In the genomic region with DNA sequence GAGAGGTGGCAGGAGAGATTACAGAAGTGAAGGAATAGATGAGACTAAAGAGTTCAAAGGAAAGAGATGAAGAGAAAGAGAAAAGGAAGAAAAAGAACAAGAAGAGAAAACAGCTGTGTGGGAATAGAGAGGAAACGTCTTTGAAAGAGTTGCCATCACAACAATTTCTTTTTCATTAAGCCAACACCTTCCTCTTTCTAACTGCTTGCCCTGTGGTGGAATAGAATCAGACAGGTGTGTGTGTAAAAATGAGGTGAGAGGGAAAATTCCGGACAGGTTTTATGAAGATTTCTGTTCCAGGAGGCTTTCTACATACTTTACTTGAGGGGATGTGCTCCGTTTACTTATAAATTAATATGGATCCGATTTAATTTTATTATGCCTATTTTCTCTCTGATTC, we compare ENCODE assay signal across 20 cellular contexts. TPM values are rescaled to one million over a fixed set of nuclear protein-coding genes. Genes with fewer than 3 reads are reported as not detected.
A peak's percentile ranks its signal among the peaks of the same experiment; 100 is the strongest.
DNase-seq lines count a peak whose midpoint lies in the region; ATAC-seq and TF ChIP-seq lines count a peak whose summit lies in the region.
"Had no signal": no experiment of that assay in that cellular context is flagged by ENCODE, and none has a peak within 500 bp of the region (broad histone marks: within the 10 kb centered on the region; RNA-seq: fewer than 3 reads in every experiment).

No MANE protein-coding gene starts in this region.

- H3K4me3 ChIP-seq in DND-41 (ENCODE audit: low read depth in 1 of 2, low read length in 2 of 2) (0 out of 4 replicates have a peak overlapping the region, but pooled peaks of 1 of the 2 experiments have one; percentile 45), ovary (no peak overlapping the region)
- H3K4me3 ChIP-seq: cardiac muscle cell, gastrocnemius medialis, uterus had no signal

- WGBS in ovary, 3 donors, result 76 to 83% (median 79%) methylated on average over 4 of the region's 4 CpGs

- H3K9me3 Mint-ChIP-seq in activated CD4-positive, alpha-beta T cell treated with anti-CD3 and anti-CD28 coated beads, Interleukin-2, amount 10 ng/mL, durations not matched to agents 24 days and 14 days, result peaks cover 9% of the 10 kb centered on the region
- H3K9me3 Mint-ChIP-seq in activated B cell treated with CpG ODN at 0.5 μM for 24 hours, result no peaks in the 10 kb centered on the region
- H3K9me3 Mint-ChIP-seq in natural killer cell treated with Interleukin-12 subunit alpha and Interleukin-12 subunit beta and Interleukin-15 and Interleukin-18, amount 100 ng/mL, for 72 hours, result peaks cover 7% of the 10 kb centered on the region

- H3K4me3 Mint-ChIP-seq in activated CD4-positive, alpha-beta T cell treated with anti-CD3 and anti-CD28 coated beads, Interleukin-2, amount 10 ng/mL, durations not matched to agents 24 days and 14 days, result peak overlapping the region; percentile 57
- H3K4me3 Mint-ChIP-seq in activated B cell treated with CpG ODN at 0.5 μM for 24 hours, result peak overlapping the region; percentile 66
- peak overlapping the region; percentile 70 for H3K4me3 Mint-ChIP-seq in natural killer cell treated with Interleukin-12 subunit alpha and Interleukin-12 subunit beta and Interleukin-15 and Interleukin-18, amount 100 ng/mL, for 72 hours

- peak overlapping the region; percentile 44 for H3K9ac ChIP-seq in DND-41 (ENCODE audit: low read depth, low read length)

- no peak for TF ChIP-seq EP300 in ovary (IDR thresholded peaks at IDR 0.05)

- no peak for TF ChIP-seq POLR2A in ovary (IDR thresholded peaks at IDR 0.05)

- H3K36me3 ChIP-seq in DND-41 (ENCODE audit: insufficient read depth, low read length) (no peaks in the 10 kb centered on the region), ovary (no peaks in the 10 kb centered on the region)
- H3K36me3 ChIP-seq: cardiac muscle cell, gastrocnemius medialis, uterus had no signal

- TF ChIP-seq CTCF in DND-41 (IDR thresholded peaks at IDR 0.05; ENCODE audit: borderline replicate concordance, extremely low read depth, low read length, poor library complexity, severe bottlenecking), result no peak
- TF ChIP-seq CTCF in activated B cell treated with CpG ODN at 0.5 μM for 24 hours (IDR thresholded peaks at IDR 0.05), result no peak
- TF ChIP-seq CTCF in ovary (IDR thresholded peaks at IDR 0.05), result no peak

- peak overlapping the region; percentile 52; the same call in 1 of the 2 replicates for H2AFZ ChIP-seq in DND-41 (ENCODE audit: low read depth, low read length)

- POLR2A ChIA-PET in activated B cell treated with CpG ODN at 0.5 μM for 24 hours (lab: Charles Lee), result interaction anchor here (1.3 to 2.0 kb wide), 3 partner anchors 15 to 66 kb away, joined by 3 to 9 read pairs (median 6); a partner anchor contains a TSS

- H3K36me3 Mint-ChIP-seq in activated CD4-positive, alpha-beta T cell treated with anti-CD3 and anti-CD28 coated beads, Interleukin-2, amount 10 ng/mL, durations not matched to agents 24 days and 14 days (ENCODE audit: low read depth), result peaks cover 6% of the 10 kb centered on the region
- no peaks in the 10 kb centered on the region for H3K36me3 Mint-ChIP-seq in activated B cell treated with CpG ODN at 0.5 μM for 24 hours (ENCODE audit: low read depth)
- H3K36me3 Mint-ChIP-seq in natural killer cell treated with Interleukin-12 subunit alpha and Interleukin-12 subunit beta and Interleukin-15 and Interleukin-18, amount 100 ng/mL, for 72 hours, result peaks cover 20% of the 10 kb centered on the region

- H3K27ac ChIP-seq in DND-41 (ENCODE audit: low read length), result peak overlapping the region; percentile 75
- H3K27ac ChIP-seq in ovary, result no peak overlapping the region
- H3K27ac ChIP-seq: cardiac muscle cell, gastrocnemius medialis, uterus had no signal

- no peaks in the 10 kb centered on the region for H3K79me2 ChIP-seq in DND-41 (ENCODE audit: insufficient read depth, low read length)

- H3K27ac Mint-ChIP-seq in activated CD4-positive, alpha-beta T cell treated with anti-CD3 and anti-CD28 coated beads, Interleukin-2, amount 10 ng/mL, durations not matched to agents 24 days and 14 days, result peak overlapping the region; percentile 69
- no peak overlapping the region for H3K27ac Mint-ChIP-seq in activated B cell treated with CpG ODN at 0.5 μM for 24 hours
- peak overlapping the region; percentile 74 to 93 for H3K27ac Mint-ChIP-seq in natural killer cell treated with Interleukin-12 subunit alpha and Interleukin-12 subunit beta and Interleukin-15 and Interleukin-18, amount 100 ng/mL, for 72 hours
- H3K27ac Mint-ChIP-seq: progenitor cell of endocrine pancreas had no signal

- no peaks in the 10 kb centered on the region for H4K20me1 ChIP-seq in DND-41 (ENCODE audit: insufficient read depth, low read length)

- H3K9me3 ChIP-seq in DND-41 (ENCODE audit: insufficient read depth, low read length, severe bottlenecking) (no peaks in the 10 kb centered on the region), ovary (no peaks in the 10 kb centered on the region)
- H3K9me3 ChIP-seq: gastrocnemius medialis, uterus had no signal

- intact Hi-C loops in activated CD4-positive, alpha-beta T cell treated with anti-CD3 and anti-CD28 coated beads, Interleukin-2, amount 10 ng/mL, durations not matched to agents 24 days and 14 days (cut with micrococcal nuclease), result no loop called here
- intact Hi-C loops in activated B cell treated with CpG ODN at 0.5 μM for 24 hours (cut with micrococcal nuclease), result loop anchor here (2.0 kb wide), 1 partner anchor 23 kb away; no protein-coding TSS in a partner anchor
- intact Hi-C loops in ovary (cut with DNase I), result no loop called here

- H3K4me2 ChIP-seq in DND-41 (ENCODE audit: insufficient read depth, low read length), result peak overlapping the region; percentile 60

- CTCF ChIA-PET in activated B cell treated with CpG ODN at 0.5 μM for 24 hours (lab: Charles Lee), result no interaction called here

- H3K4me1 ChIP-seq in DND-41 (ENCODE audit: insufficient read depth, low read length), result peaks cover 26% of the 10 kb centered on the region
- no peaks in the 10 kb centered on the region for H3K4me1 ChIP-seq in ovary (ENCODE audit: insufficient read depth)
- H3K4me1 ChIP-seq: gastrocnemius medialis, uterus had no signal

- no peak for ATAC-seq in DND-41 (ENCODE audit: insufficient read depth, low read depth)
- ATAC-seq in activated B cell treated with CpG ODN at 0.5 μM for 24 hours (ENCODE audit: low read depth), result no peak
- ATAC-seq in natural killer cell treated with Interleukin-12 subunit alpha and Interleukin-12 subunit beta and Interleukin-15 and Interleukin-18, amount 100 ng/mL, for 72 hours, result no peak

- DNase-seq in activated CD4-positive, alpha-beta T cell treated with anti-CD3 and anti-CD28 coated beads, Interleukin-2, amount 10 ng/mL, durations not matched to agents 24 days and 14 days, result no peak
- DNase-seq in activated CD4-positive, alpha-beta T cell treated with anti-CD3 and anti-CD28 coated beads for 4 hours, result no peak
- DNase-seq in DND-41 (no peak), activated B cell treated with CpG ODN at 0.5 μM for 24 hours (no peak), ovary (no peak), NCI-H226 (no peak)
- no peak for DNase-seq in natural killer cell treated with Interleukin-12 subunit alpha and Interleukin-12 subunit beta and Interleukin-15 and Interleukin-18, amount 100 ng/mL, for 72 hours (ENCODE audit: low spot score)
- DNase-seq in stimulated activated CD4-positive, alpha-beta T cell treated with anti-CD3 and anti-CD28 coated beads, Interleukin-2, amount 100 ng/mL, for 24 hours, result no peak
- DNase-seq: activated CD4-positive, alpha-beta T cell treated with anti-CD3 and anti-CD28 coated beads, Interleukin-2, amount 50 U/mL, for 48 hours; amniotic stem cell; DMS79 treated with DMSO at 0.1 percent for 48 hours; erythroblast; NCI-H1930; NCI-H446; SW 1271; uterus had no signal

- H3K4me1 Mint-ChIP-seq in activated CD4-positive, alpha-beta T cell treated with anti-CD3 and anti-CD28 coated beads, Interleukin-2, amount 10 ng/mL, durations not matched to agents 24 days and 14 days, result peaks cover 29% of the 10 kb centered on the region
- H3K4me1 Mint-ChIP-seq in activated B cell treated with CpG ODN at 0.5 μM for 24 hours, result peaks cover 69% of the 10 kb centered on the region
- H3K4me1 Mint-ChIP-seq in natural killer cell treated with Interleukin-12 subunit alpha and Interleukin-12 subunit beta and Interleukin-15 and Interleukin-18, amount 100 ng/mL, for 72 hours (ENCODE audit: low read depth in 2 of 2), result peaks cover 58 to 60% of the 10 kb centered on the region in 2 donors

- no peaks in the 10 kb centered on the region for H3K27me3 ChIP-seq in DND-41 (ENCODE audit: insufficient read depth, low read length, poor library complexity)
- no peaks in the 10 kb centered on the region for H3K27me3 ChIP-seq in ovary
- H3K27me3 ChIP-seq: cardiac muscle cell, gastrocnemius medialis, uterus had no signal

- no peaks in the 10 kb centered on the region for H3K27me3 Mint-ChIP-seq in activated CD4-positive, alpha-beta T cell treated with anti-CD3 and anti-CD28 coated beads, Interleukin-2, amount 10 ng/mL, durations not matched to agents 24 days and 14 days
- no peaks in the 10 kb centered on the region for H3K27me3 Mint-ChIP-seq in activated B cell treated with CpG ODN at 0.5 μM for 24 hours
- no peaks in the 10 kb centered on the region for H3K27me3 Mint-ChIP-seq in natural killer cell treated with Interleukin-12 subunit alpha and Interleukin-12 subunit beta and Interleukin-15 and Interleukin-18, amount 100 ng/mL, for 72 hours
- H3K27me3 Mint-ChIP-seq: progenitor cell of endocrine pancreas had no signal

RNA-seq across cellular contexts. Expression of a gene that starts 28.8 kb away (rescaled TPM):
- total RNA-seq in activated CD4-positive, alpha-beta T cell treated with anti-CD3 and anti-CD28 coated beads, Interleukin-2, amount 10 ng/mL, durations not matched to agents 24 days and 14 days, result 0.49 and 0.95 TPM in 2 replicates
- not detected in 2 replicates for total RNA-seq in activated B cell treated with CpG ODN at 0.5 μM for 24 hours
- total RNA-seq in natural killer cell treated with Interleukin-12 subunit alpha and Interleukin-12 subunit beta and Interleukin-15 and Interleukin-18, amount 100 ng/mL, for 72 hours, result 10 to 100 TPM; 12.1 to 12.9 TPM
- total RNA-seq in ovary, result 10 to 100 TPM in 1 of 7 donors, 1 to 10 TPM in 2, under 1 TPM in 2, not detected in 2; 0.94 to 14.8 (median 1.1) TPM
- under 1 TPM; 0.04 to 0.70 TPM for polyA plus RNA-seq in ovary
- total RNA-seq: cardiac muscle cell, kidney epithelial cell had no signal
- polyA plus RNA-seq: cardiac muscle cell had no signal
